In the genomic region with DNA sequence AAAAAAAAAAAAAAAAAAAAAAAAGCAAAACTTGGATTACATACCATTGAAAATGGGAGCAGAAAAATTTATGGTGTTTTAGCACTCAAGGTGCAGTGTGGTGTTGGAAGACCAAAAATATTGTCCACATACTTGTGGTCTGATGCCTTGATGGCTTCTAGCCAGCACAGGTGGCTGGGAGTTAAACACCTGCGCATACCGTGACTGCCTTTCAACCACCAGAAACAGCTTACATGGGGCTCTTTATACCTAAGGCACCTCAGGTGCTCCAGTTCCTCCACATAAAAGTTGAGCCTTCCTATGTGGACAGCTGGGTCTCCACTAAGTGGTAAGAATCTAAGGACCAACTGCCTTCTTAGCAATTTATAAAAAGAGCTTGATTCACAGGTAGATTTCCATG, we compare ENCODE assay signal across 20 cellular contexts.
"Had no signal": no experiment of that assay in that cellular context is flagged by ENCODE, and none has a peak within 500 bp of the region (broad histone marks: within the 10 kb centered on the region; RNA-seq: fewer than 3 reads in every experiment).

No MANE protein-coding gene starts in this region.

- DNase-seq: activated CD4-positive, alpha-beta memory T cell treated with anti-CD3 and anti-CD28 coated beads, Interleukin-2, amount 10 ng/mL, durations not matched to agents 7 days and 5 days; activated CD4-positive, alpha-beta T cell treated with anti-CD3 and anti-CD28 coated beads, Interleukin-2, amount 10 ng/mL, durations not matched to agents 24 days and 14 days; activated CD4-positive, CD25-positive, alpha-beta regulatory T cell treated with anti-CD3 and anti-CD28 coated beads, Interleukin-2, amount 50 U/mL, for 72 hours; activated CD8-positive, alpha-beta memory T cell treated with anti-CD3 and anti-CD28 coated beads, Interleukin-2, amount 50 U/mL, for 48 hours; activated gamma-delta T cell; activated naive CD4-positive, alpha-beta T cell treated with anti-CD3 and anti-CD28 coated beads, Interleukin-2, amount 10 ng/mL, durations not matched to agents 7 days and 5 days; activated naive CD8-positive, alpha-beta T cell treated with anti-CD3 and anti-CD28 coated beads, Interleukin-2, amount 10 ng/mL, durations not matched to agents 7 days and 5 days; activated T-cell treated with anti-CD3 and anti-CD28 coated beads, Interleukin-2, amount 50 U/mL, for 24 hours; central memory CD4-positive, alpha-beta T cell; foreskin melanocyte; heart right ventricle; left ventricle myocardium inferior; mucosa of descending colon; right lobe of liver; stimulated activated CD4-positive, alpha-beta T cell treated with anti-CD3 and anti-CD28 coated beads, Interleukin-2, amount 100 ng/mL, for 48 hours; stimulated activated naive CD4-positive, alpha-beta T cell treated with Interleukin-2 at 50 U/mL for 16 hours had no signal

- H3K27me3 ChIP-seq: esophagus muscularis mucosa, neutrophil, right lobe of liver, tibial nerve had no signal

- H3K4me3 ChIP-seq: esophagus muscularis mucosa, heart right ventricle, left ventricle myocardium inferior, lung, mucosa of descending colon, right lobe of liver, tibial nerve had no signal

- H3K27ac ChIP-seq: esophagus muscularis mucosa, heart right ventricle, left ventricle myocardium inferior, neutrophil, right lobe of liver, tibial nerve had no signal

- ATAC-seq: heart right ventricle, mucosa of descending colon, right lobe of liver had no signal
